Comparison of ENCODE assay signal across 8 cellular contexts in the genomic region with DNA sequence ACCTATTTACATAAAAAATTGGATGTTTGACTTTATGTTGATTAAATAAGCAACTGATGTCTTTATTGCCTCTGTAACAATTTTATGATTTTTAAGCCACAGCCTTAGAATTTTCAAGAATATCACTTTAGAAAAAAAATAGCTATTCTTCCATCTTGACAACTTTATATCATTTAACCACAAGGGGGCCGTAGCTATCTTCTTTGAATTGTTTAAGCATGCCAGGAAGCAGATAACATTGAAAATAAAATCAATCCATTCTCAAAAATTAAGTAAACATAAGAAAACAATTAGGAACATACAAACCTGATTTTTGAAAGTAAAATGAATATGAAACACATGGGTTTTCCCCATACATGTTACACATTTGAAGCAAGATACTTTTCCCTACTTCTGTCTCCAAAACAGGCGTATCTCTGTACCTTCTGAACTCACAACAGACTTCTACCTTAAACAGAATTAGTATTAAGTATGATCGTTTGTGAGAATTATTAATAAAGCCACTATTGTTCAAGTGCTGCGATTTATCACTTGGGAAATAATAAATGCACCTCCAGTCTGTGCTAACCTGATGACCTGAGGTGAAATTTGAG.
DNase-seq lines count a peak whose midpoint lies in the region; ATAC-seq, FAIRE-seq and TF ChIP-seq lines count a peak whose summit lies in the region.

No MANE protein-coding gene starts in this region.

- WGBS in A549 (ENCODE audit: missing lambda C conversion rate) = 24% methylated on average over 4 of the region's 4 CpGs
- 24% methylated on average over 4 of the region's 4 CpGs for WGBS in HepG2 (ENCODE audit: low lambda C conversion rate)

- no peak overlapping the region for H3K27ac ChIP-seq in A549
- H3K27ac ChIP-seq in ascending aorta = no peak overlapping the region
- H3K27ac ChIP-seq in HepG2 (ENCODE audit: extremely low read length, insufficient read depth, low read length) = no peak overlapping the region

- FAIRE-seq in A549 (lab: Jason Lieb, UNC) = peak; percentile 97
- FAIRE-seq in HepG2 (lab: Jason Lieb, UNC) = no peak

- no peak for TF ChIP-seq EP300 in A549 (IDR thresholded peaks at IDR 0.05)
- no peak for TF ChIP-seq EP300 in HepG2 (IDR thresholded peaks at IDR 0.05; ENCODE audit: low read depth in 2 of 2, low read length in 2 of 2)
- TF ChIP-seq EP300 in HepG2 (CRISPR knock-in tag; IDR thresholded peaks at IDR 0.05; ENCODE audit: borderline replicate concordance) = no peak

- no TSS peak for BruUV-seq in HepG2 (replicated peaks; lab: Mats Ljungman, UMichigan)

- no peaks in the 10 kb centered on the region for H3K79me2 ChIP-seq in HepG2 (ENCODE audit: insufficient read depth, low read length)

- no peaks in the 10 kb centered on the region for H4K20me1 ChIP-seq in HepG2 (ENCODE audit: insufficient read depth, low read length)

- H3K27me3 ChIP-seq in ascending aorta (no peaks in the 10 kb centered on the region), HepG2 (ENCODE audit: control insufficient read depth in 1 of 2, insufficient read depth in 2 of 2, low read length in 2 of 2) (no peaks in the 10 kb centered on the region)

- no peak overlapping the region for H2AFZ ChIP-seq in HepG2 (ENCODE audit: low read length)

- TF ChIP-seq RAD21 in A549 (conservative IDR thresholded peaks at IDR 0.05 in 1 of 2, IDR thresholded peaks at IDR 0.05 in 1 of 2) = peak; percentile 78 to 79
- TF ChIP-seq RAD21 in HepG2 (CRISPR knock-in tag; IDR thresholded peaks at IDR 0.05) = no peak

- H3K36me3 ChIP-seq in ascending aorta (no peaks in the 10 kb centered on the region), HepG2 (replicated peaks in 1 of 2; ENCODE audit: control insufficient read depth in 1 of 2, insufficient read depth in 2 of 2, low read length in 2 of 2) (no peaks in the 10 kb centered on the region)

- intact Hi-C loops in ascending aorta (cut with DNase I) = loop anchor here (5.0 to 10.0 kb wide), 2 partner anchors 250 to 338 kb away; no protein-coding TSS in a partner anchor
- intact Hi-C loops in HepG2 (cut with micrococcal nuclease; ENCODE audit: unreplicated experiment) = loop anchor here (1.0 to 10.0 kb wide), 3 partner anchors 250 to 495 kb away; no protein-coding TSS in a partner anchor

- H3K4me2 ChIP-seq in A549 = no peak overlapping the region
- no peak overlapping the region for H3K4me2 ChIP-seq in HepG2 (ENCODE audit: low read depth, low read length)

- no peaks in the 10 kb centered on the region for H3K9me3 ChIP-seq in A549
- H3K9me3 ChIP-seq in ascending aorta = no peaks in the 10 kb centered on the region
- H3K9me3 ChIP-seq in HepG2 (ENCODE audit: low read length) = no peaks in the 10 kb centered on the region

- in situ Hi-C loops in HepG2 (cut with HindIII; ENCODE audit: extremely low pct_ligation_motif_present, low pct_unique_long_range_greater_than_20kb) = loop anchor here (10.0 kb wide), 1 partner anchor 490 kb away; no protein-coding TSS in a partner anchor

- H3K4me1 ChIP-seq in A549 (peaks cover 15% of the 10 kb centered on the region; the same call in 1 of the 3 replicates), ascending aorta (no peaks in the 10 kb centered on the region), HepG2 (ENCODE audit: insufficient read depth, low read length) (no peaks in the 10 kb centered on the region)

- H3K9ac ChIP-seq in HepG2 (ENCODE audit: insufficient read depth, low read depth, low read length) = no peak overlapping the region

- CTCF ChIA-PET in A549 (lab: Yijun Ruan, JAX) = interaction anchor here (0.6 to 1.1 kb wide), 7 partner anchors 33 to 734 kb away, joined by 3 to 7 read pairs (median 5); no protein-coding TSS in a partner anchor
- CTCF ChIA-PET in HepG2 (lab: Yijun Ruan, JAX; ENCODE audit: low intra/inter-chr PET ratio, low total read pairs) = interaction anchor here (1.1 to 1.3 kb wide), 3 partner anchors 338 to 492 kb away, joined by 4 to 5 read pairs (median 4); no protein-coding TSS in a partner anchor

- TF ChIP-seq POLR2A in A549 (IDR thresholded peaks at IDR 0.05; ENCODE audit: low read length) (no peak), HepG2 (IDR thresholded peaks at IDR 0.05; ENCODE audit: insufficient read depth in 1 of 2, low read depth in 2 of 2, low read length in 2 of 2) (no peak)

- ATAC-seq in A549 = no peak
- ATAC-seq in GM18868 (IDR thresholded peaks at IDR 0.05; ENCODE audit: unreplicated experiment) = peak; percentile 66
- no peak for ATAC-seq in HepG2
- ATAC-seq in GM21367 (IDR thresholded peaks at IDR 0.05; ENCODE audit: unreplicated experiment) = no peak

- DNase-seq in A549 (ENCODE audit: low read depth in 1 of 2, low spot score in 1 of 2) (peak; percentile 11 to 52), NCI-H2171 treated with DMSO at 0.1 percent for 48 hours (lab: John Stamatoyannopoulos, UW) (peak; percentile 77), ascending aorta (ENCODE audit: low spot score in 2 of 2) (no peak), HepG2 (ENCODE audit: low spot score) (peak; percentile 16)
- no peak for DNase-seq in effector CD8-positive, alpha-beta T cell (lab: John Stamatoyannopoulos, UW)
- DNase-seq in activated CD8-positive, alpha-beta memory T cell treated with anti-CD3 and anti-CD28 coated beads, Interleukin-2, amount 50 U/mL, for 4 hours = no peak

- POLR2A ChIA-PET in A549 (lab: Yijun Ruan, JAX) (no interaction called here), HepG2 (lab: Yijun Ruan, JAX) (no interaction called here)

- peak; percentile 75 for TF ChIP-seq CTCF in A549 (IDR thresholded peaks at IDR 0.05)
- peak; percentile 17 to 59 (median 22) for TF ChIP-seq CTCF in ascending aorta (IDR thresholded peaks at IDR 0.05)
- TF ChIP-seq CTCF in HepG2 (CRISPR knock-in tag; IDR thresholded peaks at IDR 0.05) = peak; percentile 39

- H3K4me3 ChIP-seq in A549 = no peak overlapping the region
- no peak overlapping the region for H3K4me3 ChIP-seq in ascending aorta
- H3K4me3 ChIP-seq in HepG2 (replicated peaks in 1 of 3; ENCODE audit: insufficient read depth in 1 of 3, low read depth in 2 of 3, low read length in 3 of 3) = no peak overlapping the region

TF ChIP-seq in A549, 52 proteins besides CTCF, POLR2A, EP300 and RAD21:
- TF ChIP-seq TP53 (CRISPR knock-in tag; IDR thresholded peaks at IDR 0.05) = no peak
- TF ChIP-seq SMC3 (IDR thresholded peaks at IDR 0.05) = peak; percentile 80
- TF ChIP-seq CHD2 (IDR thresholded peaks at IDR 0.05; ENCODE audit: low read length, partially characterized antibody) = no peak

TF ChIP-seq in HepG2, 621 proteins besides CTCF, POLR2A, EP300 and RAD21:
- TF ChIP-seq THYN1 (CRISPR knock-in tag; IDR thresholded peaks at IDR 0.05; ENCODE audit: borderline replicate concordance, low read depth) = no peak
- TF ChIP-seq STAG1 (CRISPR knock-in tag; IDR thresholded peaks at IDR 0.05) = peak; percentile 45
- TF ChIP-seq MTA3 (CRISPR knock-in tag; IDR thresholded peaks at IDR 0.05) = no peak
- no peak for TF ChIP-seq HIVEP1 (CRISPR knock-in tag; IDR thresholded peaks at IDR 0.05)
- no peak for TF ChIP-seq NONO (IDR thresholded peaks at IDR 0.05)
- no peak for TF ChIP-seq NONO (CRISPR knock-in tag; conservative IDR thresholded peaks at IDR 0.05)
- no peak for TF ChIP-seq ZNF343 (CRISPR knock-in tag; IDR thresholded peaks at IDR 0.05)
- TF ChIP-seq SMC3 (IDR thresholded peaks at IDR 0.05; ENCODE audit: low read length) = peak; percentile 42; the same call in 1 of the 2 replicates

Comparison
In these comparisons a context has a peak if more than half of its experiments do, and no peak if none do; other contexts are left out.
1. DNase-seq: peak in A549 (2 of 2), NCI-H2171 treated with DMSO at 0.1 percent for 48 hours (single experiment) and HepG2 (single experiment); none in ascending aorta (0 of 2), effector CD8-positive, alpha-beta T cell (single experiment) and activated CD8-positive, alpha-beta memory T cell treated with anti-CD3 and anti-CD28 coated beads, Interleukin-2, amount 50 U/mL, for 4 hours (single experiment).
2. CTCF ChIP-seq: peak in every context shown above with its lines; median percentile 75 in A549; 39 in HepG2; 22 in ascending aorta.